In the genomic region with DNA sequence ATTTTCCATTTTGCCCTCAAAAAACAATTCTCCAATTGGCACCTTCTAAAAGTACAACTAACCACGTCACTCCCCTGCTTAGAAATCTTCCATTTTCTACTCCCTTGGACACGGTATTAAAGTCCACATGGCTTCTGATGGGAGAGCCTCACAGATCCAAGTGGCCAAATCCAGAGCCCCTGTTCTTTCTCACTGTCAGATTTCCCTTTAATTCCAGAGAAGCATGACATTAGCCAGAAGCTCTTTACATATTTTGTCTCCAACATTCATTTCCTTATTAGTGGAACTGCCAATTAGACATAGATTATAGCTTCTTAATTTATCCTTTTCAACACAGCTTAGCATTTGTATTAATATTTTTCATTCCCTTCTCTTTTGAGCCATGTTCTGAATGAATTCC, we compare ENCODE assay signal across 2 cellular contexts.
A peak's percentile ranks its signal among the peaks of the same experiment; 100 is the strongest.
TF ChIP-seq lines count a peak whose summit lies in the region.

No MANE protein-coding gene starts in this region.

TF ChIP-seq in SK-N-SH treated with all-trans-retinoic acid at 6 μM for 48 hours, 23 proteins besides CTCF, POLR2A, EP300 and RAD21:
- no peak for TF ChIP-seq BACH2 (CRISPR knock-in tag; IDR thresholded peaks at IDR 0.05; ENCODE audit: borderline replicate concordance)
- no peak for TF ChIP-seq GLIS3 (CRISPR knock-in tag; IDR thresholded peaks at IDR 0.05)
- TF ChIP-seq ISL1 (CRISPR knock-in tag; IDR thresholded peaks at IDR 0.05) = peak; percentile 26; the same call in 1 of the 2 replicates

TF ChIP-seq in SK-N-SH, 30 proteins besides CTCF, POLR2A, EP300 and RAD21:
- TF ChIP-seq FOXM1 (IDR thresholded peaks at IDR 0.05; ENCODE audit: low read depth) (no peak), EZH2phosphoT487 (IDR thresholded peaks at IDR 0.05; ENCODE audit: borderline replicate concordance, low read depth) (no peak), TAF1 (IDR thresholded peaks at IDR 0.05; ENCODE audit: borderline replicate concordance, low read depth, low read length) (no peak), MEF2A (IDR thresholded peaks at IDR 0.05; ENCODE audit: borderline replicate concordance, low read depth) (no peak), SMC3 (IDR thresholded peaks at IDR 0.05; ENCODE audit: low read depth, low read length) (no peak), ELF1 (IDR thresholded peaks at IDR 0.05) (no peak), FOSL2 (IDR thresholded peaks at IDR 0.05; ENCODE audit: borderline replicate concordance, low read depth) (no peak), RCOR1 (IDR thresholded peaks at IDR 0.05; ENCODE audit: low read length) (no peak), MXI1 (IDR thresholded peaks at IDR 0.05; ENCODE audit: low read depth, low read length) (no peak), GATA2 (CRISPR knock-in tag; IDR thresholded peaks at IDR 0.05) (no peak), CHD2 (IDR thresholded peaks at IDR 0.05; ENCODE audit: low read length, partially characterized antibody) (no peak), NRF1 (IDR thresholded peaks at IDR 0.05; ENCODE audit: low read depth, low read length) (no peak)
- TF ChIP-seq, protein P1, sequence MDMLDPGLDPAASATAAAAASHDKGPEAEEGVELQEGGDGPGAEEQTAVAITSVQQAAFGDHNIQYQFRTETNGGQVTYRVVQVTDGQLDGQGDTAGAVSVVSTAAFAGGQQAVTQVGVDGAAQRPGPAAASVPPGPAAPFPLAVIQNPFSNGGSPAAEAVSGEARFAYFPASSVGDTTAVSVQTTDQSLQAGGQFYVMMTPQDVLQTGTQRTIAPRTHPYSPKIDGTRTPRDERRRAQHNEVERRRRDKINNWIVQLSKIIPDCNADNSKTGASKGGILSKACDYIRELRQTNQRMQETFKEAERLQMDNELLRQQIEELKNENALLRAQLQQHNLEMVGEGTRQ (IDR thresholded peaks at IDR 0.05; ENCODE audit: borderline replicate concordance, low read depth, low read length) = no peak
- TF ChIP-seq, protein P2, sequence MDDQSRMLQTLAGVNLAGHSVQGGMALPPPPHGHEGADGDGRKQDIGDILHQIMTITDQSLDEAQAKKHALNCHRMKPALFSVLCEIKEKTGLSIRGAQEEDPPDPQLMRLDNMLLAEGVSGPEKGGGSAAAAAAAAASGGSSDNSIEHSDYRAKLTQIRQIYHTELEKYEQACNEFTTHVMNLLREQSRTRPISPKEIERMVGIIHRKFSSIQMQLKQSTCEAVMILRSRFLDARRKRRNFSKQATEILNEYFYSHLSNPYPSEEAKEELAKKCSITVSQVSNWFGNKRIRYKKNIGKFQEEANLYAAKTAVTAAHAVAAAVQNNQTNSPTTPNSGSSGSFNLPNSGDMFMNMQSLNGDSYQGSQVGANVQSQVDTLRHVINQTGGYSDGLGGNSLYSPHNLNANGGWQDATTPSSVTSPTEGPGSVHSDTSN (IDR thresholded peaks at IDR 0.05) = no peak
- TF ChIP-seq, protein P3, sequence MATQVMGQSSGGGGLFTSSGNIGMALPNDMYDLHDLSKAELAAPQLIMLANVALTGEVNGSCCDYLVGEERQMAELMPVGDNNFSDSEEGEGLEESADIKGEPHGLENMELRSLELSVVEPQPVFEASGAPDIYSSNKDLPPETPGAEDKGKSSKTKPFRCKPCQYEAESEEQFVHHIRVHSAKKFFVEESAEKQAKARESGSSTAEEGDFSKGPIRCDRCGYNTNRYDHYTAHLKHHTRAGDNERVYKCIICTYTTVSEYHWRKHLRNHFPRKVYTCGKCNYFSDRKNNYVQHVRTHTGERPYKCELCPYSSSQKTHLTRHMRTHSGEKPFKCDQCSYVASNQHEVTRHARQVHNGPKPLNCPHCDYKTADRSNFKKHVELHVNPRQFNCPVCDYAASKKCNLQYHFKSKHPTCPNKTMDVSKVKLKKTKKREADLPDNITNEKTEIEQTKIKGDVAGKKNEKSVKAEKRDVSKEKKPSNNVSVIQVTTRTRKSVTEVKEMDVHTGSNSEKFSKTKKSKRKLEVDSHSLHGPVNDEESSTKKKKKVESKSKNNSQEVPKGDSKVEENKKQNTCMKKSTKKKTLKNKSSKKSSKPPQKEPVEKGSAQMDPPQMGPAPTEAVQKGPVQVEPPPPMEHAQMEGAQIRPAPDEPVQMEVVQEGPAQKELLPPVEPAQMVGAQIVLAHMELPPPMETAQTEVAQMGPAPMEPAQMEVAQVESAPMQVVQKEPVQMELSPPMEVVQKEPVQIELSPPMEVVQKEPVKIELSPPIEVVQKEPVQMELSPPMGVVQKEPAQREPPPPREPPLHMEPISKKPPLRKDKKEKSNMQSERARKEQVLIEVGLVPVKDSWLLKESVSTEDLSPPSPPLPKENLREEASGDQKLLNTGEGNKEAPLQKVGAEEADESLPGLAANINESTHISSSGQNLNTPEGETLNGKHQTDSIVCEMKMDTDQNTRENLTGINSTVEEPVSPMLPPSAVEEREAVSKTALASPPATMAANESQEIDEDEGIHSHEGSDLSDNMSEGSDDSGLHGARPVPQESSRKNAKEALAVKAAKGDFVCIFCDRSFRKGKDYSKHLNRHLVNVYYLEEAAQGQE (IDR thresholded peaks at IDR 0.05; ENCODE audit: low read depth, low read length) = no peak
